Comparison of ENCODE assay signal across 23 cellular contexts in genomic region chr6:3871939-3872338, GRCh38. TPM values are rescaled to one million over a fixed set of nuclear protein-coding genes. Genes with fewer than 3 reads are reported as not detected.
DNase-seq lines count a peak whose midpoint lies in the region; ATAC-seq, FAIRE-seq and TF ChIP-seq lines count a peak whose summit lies in the region.
"Had no signal": no experiment of that assay in that cellular context is flagged by ENCODE, and none has a peak within 500 bp of the region (broad histone marks: within the 10 kb centered on the region; RNA-seq: fewer than 3 reads in every experiment).

No MANE protein-coding gene starts in this region.

- no peak overlapping the region for H3K9ac ChIP-seq in endodermal cell (ENCODE audit: extremely low read depth, low read length, poor library complexity, severe bottlenecking)
- H3K9ac ChIP-seq in liver (ENCODE audit: low read depth in 1 of 2, low read length in 2 of 2): no peak overlapping the region
- H3K9ac ChIP-seq: BLaER1 treated with 17β-estradiol and CSF1 and Interleukin-3, amounts not matched to agents 10 nM and 100 nM had no signal

- WGBS in endodermal cell (ENCODE audit: insufficient coverage in 1 of 2, insufficient read length in 1 of 2), 2 experiments: 93 to 98% methylated on average over 5 to 8 of the region's 8 CpGs
- 82% methylated on average over 8 of the region's 8 CpGs for WGBS in liver
- WGBS in small intestine, 3 donors: 79 to 88% (median 84%) methylated on average over 8 of the region's 8 CpGs

- no peaks in the 10 kb centered on the region for H3K27me3 ChIP-seq in endodermal cell (ENCODE audit: control insufficient read depth, insufficient read depth, low read length, poor library complexity, severe bottlenecking)
- no peaks in the 10 kb centered on the region for H3K27me3 ChIP-seq in liver (ENCODE audit: control insufficient read depth in 4 of 4, insufficient read depth in 4 of 4, low read length in 3 of 4)
- H3K27me3 ChIP-seq in small intestine (ENCODE audit: control insufficient read depth in 2 of 2, insufficient read depth in 2 of 2, low read length in 2 of 2): no peaks in the 10 kb centered on the region
- H3K27me3 ChIP-seq: BLaER1 treated with 17β-estradiol and CSF1 and Interleukin-3, amounts not matched to agents 10 nM and 100 nM had no signal

- no peak for FAIRE-seq in small intestine (lab: Jason Lieb, UNC)
- FAIRE-seq: G401.6, GM12891 had no signal

- no peak overlapping the region for H3K27ac ChIP-seq in endodermal cell (ENCODE audit: low read depth, low read length)
- H3K27ac ChIP-seq in liver (ENCODE audit: low read depth in 1 of 2, low read length in 2 of 2): peak overlapping the region; percentile 78 to 87
- H3K27ac ChIP-seq in small intestine (ENCODE audit: low read depth in 1 of 2, low read length in 1 of 2): peak overlapping the region; percentile 78 to 86
- H3K27ac ChIP-seq: BLaER1 treated with 17β-estradiol and CSF1 and Interleukin-3, amounts not matched to agents 10 nM and 100 nM; HL-60 had no signal

- H3K9me3 Mint-ChIP-seq in endodermal cell: no peaks in the 10 kb centered on the region
- H3K9me3 Mint-ChIP-seq: CD8-positive, alpha-beta T cell; HFFc6 had no signal

- H3K9me3 ChIP-seq in endodermal cell (ENCODE audit: control insufficient read depth, low read length) (no peaks in the 10 kb centered on the region), liver (ENCODE audit: control insufficient read depth in 4 of 4, low read length in 3 of 4) (no peaks in the 10 kb centered on the region), small intestine (ENCODE audit: control insufficient read depth, low read depth) (no peaks in the 10 kb centered on the region)
- H3K9me3 ChIP-seq: BLaER1 treated with 17β-estradiol and CSF1 and Interleukin-3, amounts not matched to agents 10 nM and 100 nM had no signal

- no peak overlapping the region for H3K4me3 Mint-ChIP-seq in endodermal cell
- H3K4me3 Mint-ChIP-seq: B cell; CD8-positive, alpha-beta T cell; HFFc6 had no signal

- TF ChIP-seq CTCF in endodermal cell (conservative IDR thresholded peaks at IDR 0.05) (no peak), liver (IDR thresholded peaks at IDR 0.05; ENCODE audit: low read depth, low read length, missing input control) (no peak)

- peak; percentile 26 for DNase-seq in activated CD8-positive, alpha-beta memory T cell treated with anti-CD3 and anti-CD28 coated beads, Interleukin-2, amount 50 U/mL, for 48 hours
- DNase-seq in activated CD8-positive, alpha-beta memory T cell treated with anti-CD3 and anti-CD28 coated beads for 24 hours: no peak
- DNase-seq in endodermal cell (peak; percentile 27), small intestine (no peak), DMS79 treated with DMSO at 0.1 percent for 48 hours (lab: John Stamatoyannopoulos, UW) (no peak), EL (no peak)
- DNase-seq: 8988T, Calu3, DND-41, GOT3, H7, HFFc6, IMR-90 had no signal

- H3K27me3 Mint-ChIP-seq in endodermal cell (ENCODE audit: insufficient read depth): no peaks in the 10 kb centered on the region

- H3K4me1 Mint-ChIP-seq in endodermal cell: no peaks in the 10 kb centered on the region
- H3K4me1 Mint-ChIP-seq: B cell had no signal

- H3K27ac Mint-ChIP-seq in endodermal cell: no peak overlapping the region
- H3K27ac Mint-ChIP-seq: B cell; CD8-positive, alpha-beta T cell; HFFc6 had no signal

- no peaks in the 10 kb centered on the region for H3K4me1 ChIP-seq in endodermal cell (ENCODE audit: control insufficient read depth, insufficient read depth, low read length)
- H3K4me1 ChIP-seq in liver (ENCODE audit: control insufficient read depth in 4 of 4, insufficient read depth in 4 of 4, low read length in 3 of 4): peaks cover 23 to 50% (median 40%) of the 10 kb centered on the region in 4 donors
- H3K4me1 ChIP-seq in small intestine (ENCODE audit: control insufficient read depth in 2 of 2, insufficient read depth in 1 of 2, low read depth in 1 of 2, low read length in 1 of 2): peaks cover 8 to 17% of the 10 kb centered on the region in 2 donors

- H3K36me3 ChIP-seq in endodermal cell (ENCODE audit: control insufficient read depth, insufficient read depth, low read length) (no peaks in the 10 kb centered on the region), liver (ENCODE audit: control insufficient read depth in 4 of 4, insufficient read depth in 3 of 4, low read depth in 1 of 4, low read length in 3 of 4) (no peaks in the 10 kb centered on the region), small intestine (ENCODE audit: control insufficient read depth in 2 of 2, insufficient read depth in 2 of 2, low read length in 2 of 2) (no peaks in the 10 kb centered on the region)
- H3K36me3 ChIP-seq: BLaER1 treated with 17β-estradiol and CSF1 and Interleukin-3, amounts not matched to agents 10 nM and 100 nM had no signal

- H3K4me3 ChIP-seq in endodermal cell (ENCODE audit: low read length) (no peak overlapping the region), liver (ENCODE audit: low read depth in 1 of 3, low read length in 3 of 3) (no peak overlapping the region), small intestine (ENCODE audit: low read depth in 1 of 2, low read length in 2 of 2) (no peak overlapping the region)
- H3K4me3 ChIP-seq: BLaER1 treated with 17β-estradiol and CSF1 and Interleukin-3, amounts not matched to agents 10 nM and 100 nM had no signal

- no peaks in the 10 kb centered on the region for H3K36me3 Mint-ChIP-seq in endodermal cell (ENCODE audit: low read depth)
- H3K36me3 Mint-ChIP-seq: CD8-positive, alpha-beta T cell had no signal

- ATAC-seq in GM21529 (IDR thresholded peaks at IDR 0.05; ENCODE audit: unreplicated experiment): no peak
- ATAC-seq: CD8-positive, alpha-beta T cell; HCT116 had no signal

- TF ChIP-seq RAD21 in liver (IDR thresholded peaks at IDR 0.05): no peak

TF ChIP-seq in liver, 16 proteins besides CTCF, POLR2A, EP300 and RAD21:
- TF ChIP-seq FOXA1 (IDR thresholded peaks at IDR 0.05) (no peak), YY1 (IDR thresholded peaks at IDR 0.05) (no peak), JUND (IDR thresholded peaks at IDR 0.05) (no peak)
TF ChIP-seq in liver: peak in this region for 0.

RNA-seq across cellular contexts. Expression of gene FAM50B, which starts 22.8 kb away (rescaled TPM):
- total RNA-seq in endodermal cell: 1 to 10 TPM; 2.8 to 3.7 TPM
- polyA plus RNA-seq in endodermal cell (2013, experiment 1 of 2): 0.57 TPM
- 0.50 TPM for polyA plus RNA-seq in endodermal cell (2013, experiment 2 of 2)
- total RNA-seq in liver: 10 to 100 TPM in 1 of 2 donors, 1 to 10 TPM in 1; 8.8 to 10.2 TPM
- polyA plus RNA-seq in liver: 10 to 100 TPM; 11.9 to 12.3 TPM
- 10 to 100 TPM; 10.3 to 13.0 (median 11.9) TPM for polyA plus RNA-seq in small intestine
- total RNA-seq: HT1080 had no signal

Comparison
In these comparisons a context has a peak if more than half of its experiments do, and no peak if none do; other contexts are left out.
1. DNase-seq: peak in activated CD8-positive, alpha-beta memory T cell treated with anti-CD3 and anti-CD28 coated beads, Interleukin-2, amount 50 U/mL, for 48 hours (single experiment) and endodermal cell (single experiment); none in activated CD8-positive, alpha-beta memory T cell treated with anti-CD3 and anti-CD28 coated beads for 24 hours (single experiment), small intestine (single experiment), DMS79 treated with DMSO at 0.1 percent for 48 hours (single experiment) and EL (single experiment).